Comparison of ENCODE assay signal across 1 cellular context in genomic region chrX:48574270-48575266, GRCh38.
A peak's percentile ranks its signal among the peaks of the same experiment; 100 is the strongest.
TF ChIP-seq lines count a peak whose summit lies in the region.

RBM3 (plus strand) TSS chrX:48574484; CDS start chrX:48575181, 697 bp downstream.

TF ChIP-seq in SK-N-SH, 30 proteins besides CTCF, POLR2A, EP300 and RAD21 (continued from another document):
- TF ChIP-seq REST (IDR thresholded peaks at IDR 0.05; ENCODE audit: low read depth, low read length) = no peak
- TF ChIP-seq, protein P1, sequence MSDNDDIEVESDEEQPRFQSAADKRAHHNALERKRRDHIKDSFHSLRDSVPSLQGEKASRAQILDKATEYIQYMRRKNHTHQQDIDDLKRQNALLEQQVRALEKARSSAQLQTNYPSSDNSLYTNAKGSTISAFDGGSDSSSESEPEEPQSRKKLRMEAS (IDR thresholded peaks at IDR 0.05; ENCODE audit: low read depth) = peak; percentile 96
- no peak for TF ChIP-seq TCF12 (IDR thresholded peaks at IDR 0.05)
- peak; percentile 59 for TF ChIP-seq TAF1 (IDR thresholded peaks at IDR 0.05; ENCODE audit: borderline replicate concordance, low read depth, low read length)
- TF ChIP-seq USF1 (IDR thresholded peaks at IDR 0.05; ENCODE audit: borderline replicate concordance, low read depth) = peak; percentile 55; the same call in 1 of the 2 replicates
